Comparison of ENCODE assay signal across 19 cellular contexts in genomic region chr3:17643691-17644090, GRCh38.
A peak's percentile ranks its signal among the peaks of the same experiment; 100 is the strongest.
DNase-seq lines count a peak whose midpoint lies in the region; ATAC-seq and TF ChIP-seq lines count a peak whose summit lies in the region.
"Had no signal": no experiment of that assay in that cellular context is flagged by ENCODE, and none has a peak within 500 bp of the region (broad histone marks: within the 10 kb centered on the region; RNA-seq: fewer than 3 reads in every experiment).

No MANE protein-coding gene starts in this region.

- H3K27me3 ChIP-seq in BJ (ENCODE audit: control insufficient read depth, insufficient read depth, low read length), result no peaks in the 10 kb centered on the region
- H3K27me3 ChIP-seq: neural progenitor cell, Peyer's patch, suprapubic skin had no signal

- no peak overlapping the region for H3K4me3 ChIP-seq in BJ (ENCODE audit: low read depth, low read length)
- no peak overlapping the region for H3K4me3 ChIP-seq in SK-N-MC
- H3K4me3 ChIP-seq: neural progenitor cell, Peyer's patch, suprapubic skin had no signal

- CTCF ChIA-PET in BJ (lab: Yijun Ruan, JAX), result interaction anchor here (1.2 kb wide), 1 partner anchor 198 kb away, joined by 7 read pairs; no protein-coding TSS in a partner anchor

- H3K27ac ChIP-seq in SK-N-MC, result 0 out of 2 replicates have a peak overlapping the region, but pooled peaks have one; percentile 13
- H3K27ac ChIP-seq: neural progenitor cell, Peyer's patch, suprapubic skin had no signal

- H3K36me3 ChIP-seq in BJ (ENCODE audit: control insufficient read depth, insufficient read depth, low read length) (no peaks in the 10 kb centered on the region), SK-N-MC (ENCODE audit: insufficient read depth, low read length) (no peaks in the 10 kb centered on the region)
- H3K36me3 ChIP-seq: neural progenitor cell, Peyer's patch, suprapubic skin had no signal

- TF ChIP-seq CTCF in BJ (IDR thresholded peaks at IDR 0.05; ENCODE audit: insufficient read depth, low read depth, low read length), result no peak

- ATAC-seq in GM18517 (IDR thresholded peaks at IDR 0.05; ENCODE audit: unreplicated experiment), result no peak
- ATAC-seq in HG02678 (IDR thresholded peaks at IDR 0.05; ENCODE audit: unreplicated experiment), result no peak
- ATAC-seq: activated naive CD4-positive, alpha-beta T cell treated with anti-CD3 and anti-CD28 coated beads, Interleukin-2, amount 50 U/mL, for 72 hours; activated T-cell treated with anti-CD3 and anti-CD28 coated beads, Interleukin-2, amount 50 U/mL, for 72 hours; left cardiac atrium; SK-N-SH treated with all-trans-retinoic acid at 6 μM for 48 hours had no signal

- H3K9ac ChIP-seq in SK-N-MC (ENCODE audit: insufficient read length), result no peak overlapping the region
- H3K9ac ChIP-seq: neural progenitor cell had no signal

- DNase-seq in BJ (ENCODE audit: low read depth) (peak; percentile 53), SK-N-MC (ENCODE audit: low read depth, low spot score) (no peak), fibroblast of peridontal ligament (ENCODE audit: extremely low read depth) (peak; percentile 73), renal cortical epithelial cell (ENCODE audit: low read depth) (peak; percentile 29), DMS 273 treated with DMSO at 0.1 percent for 48 hours (lab: John Stamatoyannopoulos, UW) (no peak), NCI-H510A (lab: John Stamatoyannopoulos, UW) (no peak)
- DNase-seq: activated T-cell treated with anti-CD3 and anti-CD28 coated beads, Interleukin-2, amount 50 U/mL, for 72 hours; dermis blood vessel endothelial cell; H9; left cardiac atrium; MV-4-11; NCI-H1930; Peyer's patch had no signal

- no peaks in the 10 kb centered on the region for H3K9me3 ChIP-seq in SK-N-MC (ENCODE audit: low read depth, low read length)
- H3K9me3 ChIP-seq: Peyer's patch, suprapubic skin had no signal

- POLR2A ChIA-PET in BJ (lab: Charles Lee), result no interaction called here

Comparison
In these comparisons a context has a peak if more than half of its experiments do, and no peak if none do; other contexts are left out.
1. DNase-seq: peak in BJ (single experiment), fibroblast of peridontal ligament (single experiment) and renal cortical epithelial cell (single experiment); none in SK-N-MC (single experiment), DMS 273 treated with DMSO at 0.1 percent for 48 hours (single experiment) and NCI-H510A (single experiment).